Comparison of ENCODE assay signal across 19 cellular contexts in the genomic region with DNA sequence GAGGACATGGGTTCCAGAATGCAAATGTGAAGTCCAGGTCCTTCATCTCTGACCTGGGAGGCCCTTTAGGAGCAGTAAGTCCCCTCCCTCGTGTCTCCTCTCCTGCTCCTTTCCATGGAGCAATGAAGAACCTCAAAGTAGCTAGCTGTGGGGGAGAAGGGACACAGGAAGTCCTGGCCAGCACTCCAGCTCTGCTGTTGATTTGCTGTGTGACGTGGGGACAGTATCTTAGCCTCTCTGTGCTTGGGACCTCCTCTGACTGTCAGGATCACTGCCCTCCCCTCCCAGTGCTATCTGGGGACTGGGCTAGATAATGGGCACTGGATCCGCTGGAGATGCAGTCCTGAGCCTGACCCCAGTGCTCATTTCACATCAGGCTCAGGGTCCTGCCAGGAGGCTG. TPM values are rescaled to one million over a fixed set of nuclear protein-coding genes. Genes with fewer than 3 reads are reported as not detected.
A peak's percentile ranks its signal among the peaks of the same experiment; 100 is the strongest.
DNase-seq lines count a peak whose midpoint lies in the region.
"Had no signal": no experiment of that assay in that cellular context is flagged by ENCODE, and none has a peak within 500 bp of the region (broad histone marks: within the 10 kb centered on the region; RNA-seq: fewer than 3 reads in every experiment).

No MANE protein-coding gene starts in this region.

- H3K4me1 ChIP-seq in neuronal stem cell (ENCODE audit: control insufficient read depth in 2 of 2, insufficient read depth in 1 of 2, low read depth in 1 of 2, low read length in 2 of 2): peaks cover 16 to 19% of the 10 kb centered on the region in 2 donors
- H3K4me1 ChIP-seq: sigmoid colon had no signal

- H4K91ac ChIP-seq in neuronal stem cell (ENCODE audit: low read depth, low read length, poor library complexity): peak overlapping the region; percentile 53

- H3K79me1 ChIP-seq in neuronal stem cell (ENCODE audit: low read depth, low read length): no peaks in the 10 kb centered on the region

- intact Hi-C loops in activated T-helper 2 cell treated with anti-CD3 and anti-CD28 coated beads, Interferon-gamma antibody, Interleukin-2, Interleukin-4, amounts not matched to agents 10 μg/mL and 5 μg/mL and 100 μg/mL, durations not matched to agents 14 hours and 24 hours and 36 hours (cut with micrococcal nuclease): loop anchor here (5.0 to 10.0 kb wide), 2 partner anchors 154 to 341 kb away; a partner anchor contains a TSS

- H3K4me3 ChIP-seq in H7 (ENCODE audit: insufficient read depth, low read depth, low read length) (no peak overlapping the region), neuronal stem cell (ENCODE audit: low read length in 2 of 2) (no peak overlapping the region)
- H3K4me3 ChIP-seq: sigmoid colon, transverse colon had no signal

- no peak for DNase-seq in T-helper 2 cell treated with Interferon-gamma antibody and Interleukin-4, amounts not matched to agents 5 μg/mL and 100 μg/mL, for 36 hours (ENCODE audit: low spot score)
- no peak for DNase-seq in T-helper 2 cell
- DNase-seq in H7: peak; percentile 9
- no peak for DNase-seq in activated T-helper 2 cell treated with anti-CD3 and anti-CD28 coated beads, Interferon-gamma antibody, Interleukin-2, Interleukin-4, amounts not matched to agents 10 μg/mL and 5 μg/mL and 100 μg/mL, durations not matched to agents 14 hours and 24 hours and 36 hours (ENCODE audit: low spot score)
- no peak for DNase-seq in neuronal stem cell (ENCODE audit: low spot score)
- no peak for DNase-seq in UCSD-AML1 (lab: John Stamatoyannopoulos, UW; ENCODE audit: unreplicated experiment)
- no peak for DNase-seq in effector CD8-positive, alpha-beta T cell (lab: John Stamatoyannopoulos, UW)
- no peak for DNase-seq in islet precursor cell
- DNase-seq: 8988T; activated effector memory CD4-positive, alpha-beta T cell treated with Interleukin-2 at 50 U/mL for 16 hours; cerebellar nuclear complex; EL; NCI-H526 treated with DMSO at 0.1 percent for 48 hours; SHP77; sigmoid colon; stimulated activated naive CD4-positive, alpha-beta T cell treated with Interleukin-2 at 50 U/mL for 16 hours; transverse colon had no signal

- peak overlapping the region; percentile 80 for H2BK12ac ChIP-seq in neuronal stem cell (ENCODE audit: low read length)

- peak overlapping the region; percentile 45 for H2BK15ac ChIP-seq in neuronal stem cell (ENCODE audit: low read length)

- H3K27ac ChIP-seq in neuronal stem cell (replicated peaks; ENCODE audit: low read length): no peak overlapping the region
- H3K27ac ChIP-seq: sigmoid colon had no signal

- H2AFZ ChIP-seq in neuronal stem cell (ENCODE audit: low read length): no peak overlapping the region

- no peak overlapping the region for H3K23ac ChIP-seq in neuronal stem cell (ENCODE audit: low read depth, low read length, poor library complexity)

- H3K27me3 ChIP-seq in H7 (ENCODE audit: control insufficient read depth, insufficient read depth, low read length) (no peaks in the 10 kb centered on the region), neuronal stem cell (ENCODE audit: control insufficient read depth in 3 of 3, insufficient read depth in 3 of 3, low read depth in 1 of 3, low read length in 3 of 3) (peaks cover 0 to 23% (median 0%) of the 10 kb centered on the region in 3 experiments)
- H3K27me3 ChIP-seq: sigmoid colon had no signal

- no peak overlapping the region for H2BK120ac ChIP-seq in neuronal stem cell (ENCODE audit: low read depth, low read length)

- H2AK5ac ChIP-seq in neuronal stem cell (ENCODE audit: low read depth, low read length): peak overlapping the region; percentile 98

- peaks cover 7% of the 10 kb centered on the region for H3K36me3 Mint-ChIP-seq in T-helper 2 cell treated with Interferon-gamma antibody and Interleukin-4, amounts not matched to agents 5 μg/mL and 100 μg/mL, for 36 hours (ENCODE audit: low read depth)
- no peaks in the 10 kb centered on the region for H3K36me3 Mint-ChIP-seq in activated T-helper 2 cell treated with anti-CD3 and anti-CD28 coated beads, Interferon-gamma antibody, Interleukin-2, Interleukin-4, amounts not matched to agents 10 μg/mL and 5 μg/mL and 100 μg/mL, durations not matched to agents 14 hours and 24 hours and 36 hours (ENCODE audit: low read depth)

- H3K4me3 Mint-ChIP-seq in T-helper 2 cell treated with Interferon-gamma antibody and Interleukin-4, amounts not matched to agents 5 μg/mL and 100 μg/mL, for 36 hours: peak overlapping the region; percentile 8
- H3K4me3 Mint-ChIP-seq in activated T-helper 2 cell treated with anti-CD3 and anti-CD28 coated beads, Interferon-gamma antibody, Interleukin-2, Interleukin-4, amounts not matched to agents 10 μg/mL and 5 μg/mL and 100 μg/mL, durations not matched to agents 14 hours and 24 hours and 36 hours (ENCODE audit: low read depth): no peak overlapping the region

- no peak overlapping the region for H4K8ac ChIP-seq in neuronal stem cell (ENCODE audit: low read depth, low read length)

- H3K9me3 ChIP-seq in neuronal stem cell (replicated peaks in 1 of 2; ENCODE audit: control insufficient read depth in 2 of 2, insufficient read depth in 1 of 2, low read depth in 1 of 2, low read length in 2 of 2): no peaks in the 10 kb centered on the region
- H3K9me3 ChIP-seq: sigmoid colon, transverse colon had no signal

- H3K27ac Mint-ChIP-seq in T-helper 2 cell treated with Interferon-gamma antibody and Interleukin-4, amounts not matched to agents 5 μg/mL and 100 μg/mL, for 36 hours: peak overlapping the region; percentile 81
- H3K27ac Mint-ChIP-seq in activated T-helper 2 cell treated with anti-CD3 and anti-CD28 coated beads, Interferon-gamma antibody, Interleukin-2, Interleukin-4, amounts not matched to agents 10 μg/mL and 5 μg/mL and 100 μg/mL, durations not matched to agents 14 hours and 24 hours and 36 hours: peak overlapping the region; percentile 76

- WGBS in neuronal stem cell (ENCODE audit: extremely low coverage in 2 of 2, insufficient read length in 2 of 2, insufficient replicate concordance in 1 of 2), 2 donors: no CpG with 5 or more reads among the region's 3 CpGs

- H3K27me3 Mint-ChIP-seq in T-helper 2 cell treated with Interferon-gamma antibody and Interleukin-4, amounts not matched to agents 5 μg/mL and 100 μg/mL, for 36 hours (ENCODE audit: low read depth): no peaks in the 10 kb centered on the region
- no peaks in the 10 kb centered on the region for H3K27me3 Mint-ChIP-seq in activated T-helper 2 cell treated with anti-CD3 and anti-CD28 coated beads, Interferon-gamma antibody, Interleukin-2, Interleukin-4, amounts not matched to agents 10 μg/mL and 5 μg/mL and 100 μg/mL, durations not matched to agents 14 hours and 24 hours and 36 hours (ENCODE audit: low read depth)

- H3K4me2 ChIP-seq in neuronal stem cell (ENCODE audit: insufficient read depth, low read length, poor library complexity, severe bottlenecking): no peak overlapping the region

- peak overlapping the region; percentile 18 for H3K18ac ChIP-seq in neuronal stem cell (ENCODE audit: low read length)

- no peaks in the 10 kb centered on the region for H3K9me3 Mint-ChIP-seq in T-helper 2 cell treated with Interferon-gamma antibody and Interleukin-4, amounts not matched to agents 5 μg/mL and 100 μg/mL, for 36 hours
- H3K9me3 Mint-ChIP-seq in activated T-helper 2 cell treated with anti-CD3 and anti-CD28 coated beads, Interferon-gamma antibody, Interleukin-2, Interleukin-4, amounts not matched to agents 10 μg/mL and 5 μg/mL and 100 μg/mL, durations not matched to agents 14 hours and 24 hours and 36 hours: no peaks in the 10 kb centered on the region

- H3K4ac ChIP-seq in neuronal stem cell (ENCODE audit: low read length): no peak overlapping the region

- peak overlapping the region; percentile 85 for H2BK5ac ChIP-seq in neuronal stem cell (ENCODE audit: low read length)

- H3K9ac ChIP-seq in neuronal stem cell (ENCODE audit: low read depth, low read length, poor library complexity): no peak overlapping the region

- H3K36me3 ChIP-seq in H7 (replicated peaks; ENCODE audit: control insufficient read depth, insufficient read depth, low read length): no peaks in the 10 kb centered on the region
- H3K36me3 ChIP-seq in neuronal stem cell (replicated peaks in 1 of 2; ENCODE audit: control insufficient read depth in 2 of 2, insufficient read depth in 2 of 2, low read length in 2 of 2): no peaks in the 10 kb centered on the region
- H3K36me3 ChIP-seq: sigmoid colon, transverse colon had no signal

- peaks cover 80% of the 10 kb centered on the region for H3K4me1 Mint-ChIP-seq in T-helper 2 cell treated with Interferon-gamma antibody and Interleukin-4, amounts not matched to agents 5 μg/mL and 100 μg/mL, for 36 hours (ENCODE audit: low read depth)
- peaks cover 80% of the 10 kb centered on the region for H3K4me1 Mint-ChIP-seq in activated T-helper 2 cell treated with anti-CD3 and anti-CD28 coated beads, Interferon-gamma antibody, Interleukin-2, Interleukin-4, amounts not matched to agents 10 μg/mL and 5 μg/mL and 100 μg/mL, durations not matched to agents 14 hours and 24 hours and 36 hours (ENCODE audit: low read depth)

- H3K14ac ChIP-seq in neuronal stem cell (ENCODE audit: low read length): no peak overlapping the region

RNA-seq across cellular contexts. Expression of a gene that starts 1.1 kb away (rescaled TPM):
- 0.52 TPM in 1 of 2 replicates, not detected in the other for total RNA-seq in H7 (2014; rRNA removed; shearing (Covaris generic))
- total RNA-seq in activated T-helper 2 cell treated with anti-CD3 and anti-CD28 coated beads, Interferon-gamma antibody, Interleukin-2, Interleukin-4, amounts not matched to agents 10 μg/mL and 5 μg/mL and 100 μg/mL, durations not matched to agents 14 hours and 24 hours and 36 hours: 7.3 and 8.3 TPM in 2 replicates
- 2.4 TPM for polyA plus RNA-seq in neuronal stem cell (2013, experiment 1 of 2)
- polyA plus RNA-seq in neuronal stem cell (2013, experiment 2 of 2): 2.0 TPM
- total RNA-seq: lung microvascular endothelial cell, myocyte, sigmoid colon had no signal

RNA-seq across cellular contexts. Expression of a gene that starts 18.9 kb away (rescaled TPM):
- total RNA-seq in H7 (2014; rRNA removed; shearing (Covaris generic)): 3.0 and 4.2 TPM in 2 replicates
- total RNA-seq in activated T-helper 2 cell treated with anti-CD3 and anti-CD28 coated beads, Interferon-gamma antibody, Interleukin-2, Interleukin-4, amounts not matched to agents 10 μg/mL and 5 μg/mL and 100 μg/mL, durations not matched to agents 14 hours and 24 hours and 36 hours: 61.4 and 63.7 TPM in 2 replicates
- 1.1 TPM for polyA plus RNA-seq in neuronal stem cell (2013, experiment 1 of 2)
- 0.79 TPM for polyA plus RNA-seq in neuronal stem cell (2013, experiment 2 of 2)

RNA-seq across cellular contexts. Expression of a gene that starts 55.3 kb away (rescaled TPM):
- total RNA-seq in H7 (2014; rRNA removed; shearing (Covaris generic)): 1.1 and 3.5 TPM in 2 replicates
- 23.8 and 24.1 TPM in 2 replicates for total RNA-seq in activated T-helper 2 cell treated with anti-CD3 and anti-CD28 coated beads, Interferon-gamma antibody, Interleukin-2, Interleukin-4, amounts not matched to agents 10 μg/mL and 5 μg/mL and 100 μg/mL, durations not matched to agents 14 hours and 24 hours and 36 hours
- polyA plus RNA-seq in neuronal stem cell (2013, experiment 1 of 2): 3.5 TPM
- 3.9 TPM for polyA plus RNA-seq in neuronal stem cell (2013, experiment 2 of 2)

RNA-seq across cellular contexts. Expression of a gene that starts 56.5 kb away (rescaled TPM):
- total RNA-seq in H7 (2014; rRNA removed; shearing (Covaris generic)): 4.5 and 5.4 TPM in 2 replicates
- 11.6 and 11.8 TPM in 2 replicates for total RNA-seq in activated T-helper 2 cell treated with anti-CD3 and anti-CD28 coated beads, Interferon-gamma antibody, Interleukin-2, Interleukin-4, amounts not matched to agents 10 μg/mL and 5 μg/mL and 100 μg/mL, durations not matched to agents 14 hours and 24 hours and 36 hours
- 9.3 TPM for polyA plus RNA-seq in neuronal stem cell (2013, experiment 1 of 2)
- 9.2 TPM for polyA plus RNA-seq in neuronal stem cell (2013, experiment 2 of 2)

Comparison
In these comparisons a context has a peak if more than half of its experiments do, and no peak if none do; other contexts are left out.
1. RNA of a gene that starts 18.9 kb away (total RNA-seq): 61.4 to 63.7 TPM in activated T-helper 2 cell treated with anti-CD3 and anti-CD28 coated beads, Interferon-gamma antibody, Interleukin-2, Interleukin-4, amounts not matched to agents 10 μg/mL and 5 μg/mL and 100 μg/mL, durations not matched to agents 14 hours and 24 hours and 36 hours; 3.0 to 4.2 TPM in H7; every median in the first group is over 10 times any median in the second.